In genomic region chr4:139227729-139228404, GRCh38 we compare ENCODE assay signal across 11 cellular contexts. TPM values are rescaled to one million over a fixed set of nuclear protein-coding genes. Genes with fewer than 3 reads are reported as not detected.
DNase-seq lines count a peak whose midpoint lies in the region; ATAC-seq and TF ChIP-seq lines count a peak whose summit lies in the region.
"Had no signal": no experiment of that assay in that cellular context is flagged by ENCODE, and none has a peak within 500 bp of the region (broad histone marks: within the 10 kb centered on the region; RNA-seq: fewer than 3 reads in every experiment).

No MANE protein-coding gene starts in this region.

- peak overlapping the region; percentile 53 for H2AFZ ChIP-seq in osteoblast (ENCODE audit: low read length)
- no peak overlapping the region for H2AFZ ChIP-seq in neural progenitor cell (replicated peaks)
- H2AFZ ChIP-seq: PC-9 had no signal

- no peaks in the 10 kb centered on the region for H3K9me3 Mint-ChIP-seq in activated T-cell treated with anti-CD3 and anti-CD28 coated beads, Interleukin-2, amount 50 U/mL, for 4 hours
- H3K9me3 Mint-ChIP-seq in activated T-cell treated with anti-CD3 and anti-CD28 coated beads, Interleukin-2, amount 50 U/mL, for 24 hours = no peaks in the 10 kb centered on the region
- H3K9me3 Mint-ChIP-seq in WTC11 (no peaks in the 10 kb centered on the region), neural progenitor cell (no peaks in the 10 kb centered on the region)
- H3K9me3 Mint-ChIP-seq: activated naive CD8-positive, alpha-beta T cell treated with anti-CD3 and anti-CD28 coated beads, Interleukin-2, amount 50 U/mL, for 24 hours had no signal

- no peaks in the 10 kb centered on the region for H3F3A ChIP-seq in neural progenitor cell (ENCODE audit: low read depth)

- no peaks in the 10 kb centered on the region for H3K9me3 ChIP-seq in osteoblast (ENCODE audit: low read depth, low read length)
- H3K9me3 ChIP-seq in neural progenitor cell (ENCODE audit: low read depth) = no peaks in the 10 kb centered on the region

- H3K4me2 ChIP-seq in osteoblast (ENCODE audit: insufficient read depth, low read length) (no peak overlapping the region), neural progenitor cell (no peak overlapping the region)
- H3K4me2 ChIP-seq: PC-9 had no signal

- H3K4me3 Mint-ChIP-seq in activated T-cell treated with anti-CD3 and anti-CD28 coated beads, Interleukin-2, amount 50 U/mL, for 4 hours = no peak overlapping the region
- H3K4me3 Mint-ChIP-seq in activated T-cell treated with anti-CD3 and anti-CD28 coated beads, Interleukin-2, amount 50 U/mL, for 24 hours = no peak overlapping the region
- H3K4me3 Mint-ChIP-seq in WTC11 (no peak overlapping the region), neural progenitor cell (no peak overlapping the region)
- H3K4me3 Mint-ChIP-seq: activated naive CD8-positive, alpha-beta T cell treated with anti-CD3 and anti-CD28 coated beads, Interleukin-2, amount 50 U/mL, for 24 hours had no signal

- no peaks in the 10 kb centered on the region for H3K79me2 ChIP-seq in osteoblast (ENCODE audit: insufficient read depth, low read length)
- no peaks in the 10 kb centered on the region for H3K79me2 ChIP-seq in neural progenitor cell (ENCODE audit: low read depth)

- CTCF ChIA-PET in WTC11 (lab: Charles Lee) = interaction anchor here (0.5 to 2.0 kb wide), 5 partner anchors 14 to 197 kb away, joined by 3 to 18 read pairs (median 3); no protein-coding TSS in a partner anchor

- no peak overlapping the region for H3K4me3 ChIP-seq in osteoblast (ENCODE audit: insufficient read depth, low read length)
- H3K4me3 ChIP-seq in neural progenitor cell = no peak overlapping the region
- H3K4me3 ChIP-seq: PC-9 had no signal

- POLR2A ChIA-PET in WTC11 (lab: Charles Lee) = no interaction called here

- no peaks in the 10 kb centered on the region for H3K27me3 Mint-ChIP-seq in activated T-cell treated with anti-CD3 and anti-CD28 coated beads, Interleukin-2, amount 50 U/mL, for 4 hours (ENCODE audit: low read depth)
- no peaks in the 10 kb centered on the region for H3K27me3 Mint-ChIP-seq in activated T-cell treated with anti-CD3 and anti-CD28 coated beads, Interleukin-2, amount 50 U/mL, for 24 hours
- no peaks in the 10 kb centered on the region for H3K27me3 Mint-ChIP-seq in WTC11 (ENCODE audit: low read depth)
- H3K27me3 Mint-ChIP-seq in neural progenitor cell (ENCODE audit: insufficient read depth, low read depth) = no peaks in the 10 kb centered on the region
- H3K27me3 Mint-ChIP-seq: activated naive CD8-positive, alpha-beta T cell treated with anti-CD3 and anti-CD28 coated beads, Interleukin-2, amount 50 U/mL, for 24 hours had no signal

- H4K20me1 ChIP-seq in osteoblast (ENCODE audit: insufficient read depth, low read length) (no peaks in the 10 kb centered on the region), neural progenitor cell (ENCODE audit: low read depth) (no peaks in the 10 kb centered on the region)

- H3K4me1 Mint-ChIP-seq in activated T-cell treated with anti-CD3 and anti-CD28 coated beads, Interleukin-2, amount 50 U/mL, for 4 hours (ENCODE audit: low read depth) = peaks cover 5% of the 10 kb centered on the region
- H3K4me1 Mint-ChIP-seq in activated T-cell treated with anti-CD3 and anti-CD28 coated beads, Interleukin-2, amount 50 U/mL, for 24 hours (ENCODE audit: low read depth) = peaks cover 16% of the 10 kb centered on the region
- H3K4me1 Mint-ChIP-seq in WTC11 (peaks cover 15% of the 10 kb centered on the region), neural progenitor cell (peaks cover 9% of the 10 kb centered on the region)

- H3K27me3 ChIP-seq in osteoblast (ENCODE audit: insufficient read depth, low read length) (no peaks in the 10 kb centered on the region), neural progenitor cell (no peaks in the 10 kb centered on the region)

- H3K27ac ChIP-seq in osteoblast (ENCODE audit: low read depth, low read length) (no peak overlapping the region), neural progenitor cell (no peak overlapping the region)
- H3K27ac ChIP-seq: PC-9 had no signal

- peak; percentile 34 to 38 for ATAC-seq in activated T-cell treated with anti-CD3 and anti-CD28 coated beads, Interleukin-2, amount 50 U/mL, for 4 hours
- ATAC-seq in HG02943 (IDR thresholded peaks at IDR 0.05; ENCODE audit: low read depth, unreplicated experiment) (peak; percentile 58), WTC11 (peak; percentile 45)
- ATAC-seq: activated naive CD8-positive, alpha-beta T cell treated with anti-CD3 and anti-CD28 coated beads, Interleukin-2, amount 50 U/mL, for 24 hours had no signal

- no peaks in the 10 kb centered on the region for H3K4me1 ChIP-seq in osteoblast (ENCODE audit: insufficient read depth, low read length)
- no peaks in the 10 kb centered on the region for H3K4me1 ChIP-seq in neural progenitor cell

- no peak overlapping the region for H3K27ac Mint-ChIP-seq in activated T-cell treated with anti-CD3 and anti-CD28 coated beads, Interleukin-2, amount 50 U/mL, for 24 hours
- H3K27ac Mint-ChIP-seq in WTC11 (no peak overlapping the region), neural progenitor cell (no peak overlapping the region)
- H3K27ac Mint-ChIP-seq: activated naive CD8-positive, alpha-beta T cell treated with anti-CD3 and anti-CD28 coated beads, Interleukin-2, amount 50 U/mL, for 24 hours had no signal

- H3K36me3 ChIP-seq in osteoblast (ENCODE audit: insufficient read depth, low read length) (no peaks in the 10 kb centered on the region), neural progenitor cell (no peaks in the 10 kb centered on the region)

- TF ChIP-seq CTCF in WTC11 (IDR thresholded peaks at IDR 0.05) (no peak), osteoblast (IDR thresholded peaks at IDR 0.05; ENCODE audit: extremely low read depth, low read depth, low read length) (no peak), neural progenitor cell (IDR thresholded peaks at IDR 0.05) (no peak)

- no peak for DNase-seq in activated T-cell treated with anti-CD3 and anti-CD28 coated beads, Interleukin-2, amount 50 U/mL, for 4 hours
- DNase-seq in activated T-cell treated with anti-CD3 and anti-CD28 coated beads, Interleukin-2, amount 50 U/mL, for 24 hours = no peak
- DNase-seq in WTC11 (ENCODE audit: low spot score) (no peak), osteoblast (ENCODE audit: insufficient read length, low spot score, missing footprints) (no peak), SW480 (ENCODE audit: low spot score) (no peak), neural progenitor cell (ENCODE audit: low spot score) (no peak), kidney glomerular epithelial cell (lab: John Stamatoyannopoulos, UW) (no peak)
- DNase-seq: activated naive CD8-positive, alpha-beta T cell treated with anti-CD3 and anti-CD28 coated beads, Interleukin-2, amount 50 U/mL, for 24 hours; PC-9; small intestine had no signal

- no peaks in the 10 kb centered on the region for H3K36me3 Mint-ChIP-seq in activated T-cell treated with anti-CD3 and anti-CD28 coated beads, Interleukin-2, amount 50 U/mL, for 4 hours (ENCODE audit: insufficient read depth)
- no peaks in the 10 kb centered on the region for H3K36me3 Mint-ChIP-seq in activated T-cell treated with anti-CD3 and anti-CD28 coated beads, Interleukin-2, amount 50 U/mL, for 24 hours (ENCODE audit: low read depth)
- H3K36me3 Mint-ChIP-seq in WTC11 (no peaks in the 10 kb centered on the region), neural progenitor cell (no peaks in the 10 kb centered on the region)

- no peak overlapping the region for H3K9ac ChIP-seq in neural progenitor cell

TF ChIP-seq in WTC11, 78 proteins besides CTCF, POLR2A, EP300 and RAD21:
- TF ChIP-seq HMGA2 (CRISPR knock-in tag; IDR thresholded peaks at IDR 0.05) (no peak), ZNF121 (CRISPR knock-in tag; IDR thresholded peaks at IDR 0.05) (peak; percentile 82)
TF ChIP-seq in WTC11: peak in this region for 1.

RNA-seq across cellular contexts. Expression of gene ELF2, which starts 50.8 kb away (rescaled TPM):
- total RNA-seq in activated T-cell treated with anti-CD3 and anti-CD28 coated beads, Interleukin-2, amount 50 U/mL, for 4 hours = 10 to 100 TPM; 18.6 to 20.6 (median 18.6) TPM
- total RNA-seq in WTC11 (2021) (44.6 to 49.0 TPM (median 44.9 TPM) in 3 replicates), osteoblast (52.1 and 54.8 TPM in 2 replicates), neural progenitor cell (ENCODE audit: low replicate concordance) (30.5 and 44.3 TPM in 2 replicates)

RNA-seq across cellular contexts. Expression of gene MGARP, which starts 52.2 kb away (rescaled TPM):
- under 1 TPM in 1 of 3 donors, not detected in 2; 0.23 TPM for total RNA-seq in activated T-cell treated with anti-CD3 and anti-CD28 coated beads, Interleukin-2, amount 50 U/mL, for 4 hours
- 4.6 to 7.5 TPM (median 6.2 TPM) in 3 replicates for total RNA-seq in WTC11 (2021)
- total RNA-seq in osteoblast = 4.4 and 7.6 TPM in 2 replicates
- 2.5 and 5.1 TPM in 2 replicates for total RNA-seq in neural progenitor cell (ENCODE audit: low replicate concordance)
- total RNA-seq: PC-9 had no signal
